Comparison of ENCODE assay signal across 27 cellular contexts in genomic region chr6:168863467-168863866, GRCh38.
"Had no signal": no experiment of that assay in that cellular context is flagged by ENCODE, and none has a peak within 500 bp of the region (broad histone marks: within the 10 kb centered on the region; RNA-seq: fewer than 3 reads in every experiment).

No MANE protein-coding gene starts in this region.

- H3K9me3 ChIP-seq: heart right ventricle, left lung, lower lobe of right lung, neutrophil, right atrium auricular region, thoracic aorta, tibial artery, upper lobe of right lung had no signal

- H3K4me3 ChIP-seq: heart right ventricle, hepatocyte, left lung, lower lobe of right lung, neural progenitor cell, right atrium auricular region, skin epidermis, thoracic aorta, tibial artery, upper lobe of right lung had no signal

- H3K4me1 ChIP-seq: heart right ventricle, left lung, lower lobe of right lung, neural progenitor cell, parathyroid adenoma, right atrium auricular region, tibial artery, upper lobe of right lung had no signal

- ATAC-seq: heart right ventricle, left colon, left lung, lower lobe of right lung, natural killer cell, sciatic nerve, upper lobe of right lung had no signal

- H3K36me3 ChIP-seq: heart right ventricle, left lung, lower lobe of right lung, neural progenitor cell, neutrophil, right atrium auricular region, thoracic aorta, tibial artery, upper lobe of right lung had no signal

- H3K27me3 ChIP-seq: hepatocyte, neural progenitor cell, neutrophil, right atrium auricular region, tibial artery, upper lobe of right lung had no signal

- H3K27ac ChIP-seq: heart right ventricle, hepatocyte, left lung, lower lobe of right lung, neural progenitor cell, neutrophil, parathyroid adenoma, right atrium auricular region, skin epidermis, thoracic aorta, tibial artery, upper lobe of right lung had no signal

- DNase-seq: heart right ventricle; islet precursor cell; left colon; left lung; lower lobe of right lung; mammary epithelial cell; mesendoderm; naive B cell; natural killer cell; nephron progenitor cell; occipital lobe; stimulated activated CD4-positive, alpha-beta T cell treated with anti-CD3 and anti-CD28 coated beads, Interleukin-12 subunit alpha, Interleukin-12 subunit beta, amount 100 ng/mL, for 4 hours; stimulated activated CD4-positive, alpha-beta T cell treated with anti-CD3 and anti-CD28 coated beads, Interleukin-15, amount 100 ng/mL, for 24 hours; stimulated activated CD4-positive, alpha-beta T cell treated with anti-CD3 and anti-CD28 coated beads, Interleukin-2, amount 100 ng/mL, for 24 hours; stimulated activated CD4-positive, alpha-beta T cell treated with anti-CD3 and anti-CD28 coated beads, Interleukin-4, amount 100 ng/mL, for 1 hour; stimulated activated naive CD4-positive, alpha-beta T cell; tibial artery; trophoblast cell; upper lobe of right lung had no signal
